In genomic region chr11:61816736-61817455, GRCh38 we compare ENCODE assay signal across 1 cellular context.
TF ChIP-seq lines count a peak whose summit lies in the region.

FADS1 (minus strand) TSS chr11:61817003; CDS start chr11:61816929, 74 bp downstream.

TF ChIP-seq in HepG2, 621 proteins besides CTCF, POLR2A, EP300 and RAD21 (continued from another document and continues in another):
- TF ChIP-seq HIC2 (CRISPR knock-in tag; IDR thresholded peaks at IDR 0.05; ENCODE audit: low read depth) = peak; percentile 88
- no peak for TF ChIP-seq NFAT5 (CRISPR knock-in tag; IDR thresholded peaks at IDR 0.05)
- TF ChIP-seq CSRNP1 (CRISPR knock-in tag; IDR thresholded peaks at IDR 0.05) = no peak
- TF ChIP-seq CEBPZ (IDR thresholded peaks at IDR 0.05; ENCODE audit: low read length) = no peak
- TF ChIP-seq E2F5 (CRISPR knock-in tag; conservative IDR thresholded peaks at IDR 0.05) = peak; percentile 32; the same call in 1 of the 2 replicates
- no peak for TF ChIP-seq CSRNP2 (CRISPR knock-in tag; conservative IDR thresholded peaks at IDR 0.05; ENCODE audit: low read depth)
- TF ChIP-seq ZFY (CRISPR knock-in tag; IDR thresholded peaks at IDR 0.05) = peak; percentile 83
- no peak for TF ChIP-seq ZNF7 (CRISPR knock-in tag; IDR thresholded peaks at IDR 0.05)
- TF ChIP-seq SUZ12 (IDR thresholded peaks at IDR 0.05; ENCODE audit: low read depth, low read length) = no peak
- peak; percentile 68 for TF ChIP-seq TAF15 (IDR thresholded peaks at IDR 0.05; ENCODE audit: low read depth, low read length, poor library complexity, severe bottlenecking)
- peak; percentile 76 for TF ChIP-seq ZBTB4 (CRISPR knock-in tag; IDR thresholded peaks at IDR 0.05; ENCODE audit: borderline replicate concordance)
- TF ChIP-seq ZNF589 (CRISPR knock-in tag; conservative IDR thresholded peaks at IDR 0.05) = peak; percentile 82
- TF ChIP-seq PRDM4 (CRISPR knock-in tag; IDR thresholded peaks at IDR 0.05; ENCODE audit: borderline replicate concordance) = no peak
- TF ChIP-seq ZNF326 (CRISPR knock-in tag; IDR thresholded peaks at IDR 0.05; ENCODE audit: borderline replicate concordance) = no peak
- no peak for TF ChIP-seq NR3C1 (CRISPR knock-in tag; IDR thresholded peaks at IDR 0.05)
- peak; percentile 64; the same call in 1 of the 2 replicates for TF ChIP-seq ZNF670 (CRISPR knock-in tag; IDR thresholded peaks at IDR 0.05; ENCODE audit: borderline replicate concordance)
- no peak; the same call in 1 of the 2 replicates for TF ChIP-seq HES4 (CRISPR knock-in tag; IDR thresholded peaks at IDR 0.05; ENCODE audit: borderline replicate concordance)
- no peak for TF ChIP-seq ZNF674 (CRISPR knock-in tag; IDR thresholded peaks at IDR 0.05; ENCODE audit: low read depth)
- TF ChIP-seq POLR2G (IDR thresholded peaks at IDR 0.05; ENCODE audit: low read depth, low read length) = peak; percentile 53; the same call in 1 of the 2 replicates
- TF ChIP-seq CENPX (CRISPR knock-in tag; IDR thresholded peaks at IDR 0.05) = no peak
- TF ChIP-seq KLF16 (CRISPR knock-in tag; IDR thresholded peaks at IDR 0.05) = peak in 1 of 2 experiments; percentile 64; a peak in 1 of 4 replicates
- peak; percentile 77; the same call in 1 of the 2 replicates for TF ChIP-seq ESRRA (CRISPR knock-in tag; IDR thresholded peaks at IDR 0.05; ENCODE audit: low read depth)
- no peak for TF ChIP-seq TERF1 (CRISPR knock-in tag; IDR thresholded peaks at IDR 0.05)
- peak; percentile 67; the same call in 1 of the 2 replicates for TF ChIP-seq ZNF121 (CRISPR knock-in tag; IDR thresholded peaks at IDR 0.05)
- TF ChIP-seq SKIL (CRISPR knock-in tag; IDR thresholded peaks at IDR 0.05; ENCODE audit: borderline replicate concordance) = peak; percentile 62; the same call in 1 of the 2 replicates
